Comparison of ENCODE assay signal across 23 cellular contexts in the genomic region with DNA sequence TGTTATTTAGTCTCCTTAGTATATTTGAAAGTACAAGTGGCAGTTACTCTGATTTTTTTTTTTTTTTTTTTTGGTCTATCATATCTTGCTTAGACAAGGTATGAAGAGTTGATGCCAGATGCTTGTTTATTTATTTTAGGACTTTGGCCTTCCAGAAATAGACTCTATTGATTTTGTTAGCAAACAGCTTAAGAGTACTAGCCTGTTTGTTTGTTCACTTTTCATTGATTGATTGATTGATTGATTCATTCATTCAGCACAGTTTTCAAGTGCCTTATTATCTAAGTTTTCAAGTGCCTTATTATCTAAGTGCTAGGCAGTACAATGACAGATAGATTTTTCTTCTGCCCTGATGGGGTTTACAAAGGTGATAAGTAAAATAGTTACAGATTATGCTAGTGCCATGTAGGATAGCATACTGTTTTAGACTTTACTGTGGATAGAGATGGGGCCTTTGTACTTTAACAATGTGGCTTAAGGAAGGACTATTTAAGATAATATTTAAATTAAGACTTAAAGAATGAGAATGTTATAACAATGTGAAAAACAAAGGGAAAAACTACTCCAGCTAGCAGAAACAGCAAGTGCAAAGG. TPM values are rescaled to one million over a fixed set of nuclear protein-coding genes. Genes with fewer than 3 reads are reported as not detected.
DNase-seq lines count a peak whose midpoint lies in the region; ATAC-seq and TF ChIP-seq lines count a peak whose summit lies in the region.
"Had no signal": no experiment of that assay in that cellular context is flagged by ENCODE, and none has a peak within 500 bp of the region (broad histone marks: within the 10 kb centered on the region; RNA-seq: fewer than 3 reads in every experiment).

No MANE protein-coding gene starts in this region.

- TF ChIP-seq POLR2A in suprapubic skin (IDR thresholded peaks at IDR 0.05) = no peak

- TF ChIP-seq CTCF in 22Rv1 (IDR thresholded peaks at IDR 0.05) = no peak
- no peak for TF ChIP-seq CTCF in liver (IDR thresholded peaks at IDR 0.05; ENCODE audit: low read depth, low read length, missing input control)
- no peak for TF ChIP-seq CTCF in suprapubic skin (IDR thresholded peaks at IDR 0.05)

- peak overlapping the region; percentile 42 for H3K27ac ChIP-seq in 22Rv1
- no peak overlapping the region for H3K27ac ChIP-seq in liver (ENCODE audit: low read depth in 1 of 2, low read length in 2 of 2)
- H3K27ac ChIP-seq in suprapubic skin = no peak overlapping the region
- H3K27ac ChIP-seq: A549, SJCRH30 had no signal

- no peaks in the 10 kb centered on the region for H3K9me3 ChIP-seq in liver (ENCODE audit: control insufficient read depth in 4 of 4, low read length in 3 of 4)
- no peaks in the 10 kb centered on the region for H3K9me3 ChIP-seq in suprapubic skin
- H3K9me3 ChIP-seq: A549, SJCRH30 had no signal

- no peaks in the 10 kb centered on the region for H3K27me3 Mint-ChIP-seq in activated T-cell treated with anti-CD3 and anti-CD28 coated beads, Interleukin-2, amount 50 U/mL, for 72 hours (ENCODE audit: low read depth)
- H3K27me3 Mint-ChIP-seq: B cell, IgD-negative memory B cell, T-cell had no signal

- no peak overlapping the region for H3K9ac ChIP-seq in liver (ENCODE audit: low read depth in 1 of 2, low read length in 2 of 2)

- no peak overlapping the region for H3K4me3 ChIP-seq in liver (ENCODE audit: low read depth in 1 of 3, low read length in 3 of 3)
- H3K4me3 ChIP-seq in suprapubic skin = no peak overlapping the region
- H3K4me3 ChIP-seq: A549, SJCRH30 had no signal

- no peak overlapping the region for H3K27ac Mint-ChIP-seq in activated T-cell treated with anti-CD3 and anti-CD28 coated beads, Interleukin-2, amount 50 U/mL, for 72 hours
- H3K27ac Mint-ChIP-seq: B cell, CD14-positive monocyte, H9, IgD-negative memory B cell, T-cell had no signal

- no peak overlapping the region for H3K4me3 Mint-ChIP-seq in activated T-cell treated with anti-CD3 and anti-CD28 coated beads, Interleukin-2, amount 50 U/mL, for 72 hours
- H3K4me3 Mint-ChIP-seq: B cell, CD14-positive monocyte, H9, IgD-negative memory B cell, T-cell had no signal

- peaks cover 0 to 4% of the 10 kb centered on the region in 2 donors for H3K36me3 Mint-ChIP-seq in activated T-cell treated with anti-CD3 and anti-CD28 coated beads, Interleukin-2, amount 50 U/mL, for 72 hours (ENCODE audit: insufficient read depth in 2 of 2)
- H3K36me3 Mint-ChIP-seq: IgD-negative memory B cell had no signal

- peak; percentile 15 for DNase-seq in HuH-7 (ENCODE audit: low spot score)
- DNase-seq in NCI-H510A (lab: John Stamatoyannopoulos, UW) = peak; percentile 14
- no peak for DNase-seq in suprapubic skin (ENCODE audit: low spot score in 2 of 2)
- DNase-seq in activated T-cell treated with anti-CD3 and anti-CD28 coated beads, Interleukin-2, amount 50 U/mL, for 72 hours = no peak
- no peak for DNase-seq in COLO668 (lab: John Stamatoyannopoulos, UW; ENCODE audit: unreplicated experiment)
- DNase-seq: DMS53, GF-D8, H9, MV-4-11, NCI-H1105 treated with DMSO at 0.1 percent for 48 hours, NCI-H1694 treated with DMSO at 0.1 percent for 48 hours, NCI-H2081 treated with DMSO at 0.1 percent for 48 hours, NCI-H524, NCI-H82, OCI-M1, SJCRH30, T-cell had no signal

- TF ChIP-seq RAD21 in liver (IDR thresholded peaks at IDR 0.05) = peak in 1 of 2 donors; percentile 30

- no peak for TF ChIP-seq EP300 in suprapubic skin (IDR thresholded peaks at IDR 0.05)

- H3K27me3 ChIP-seq in liver (ENCODE audit: control insufficient read depth in 4 of 4, insufficient read depth in 4 of 4, low read length in 3 of 4) (no peaks in the 10 kb centered on the region), suprapubic skin (no peaks in the 10 kb centered on the region)
- H3K27me3 ChIP-seq: SJCRH30 had no signal

- H3K4me1 ChIP-seq in liver (ENCODE audit: control insufficient read depth in 4 of 4, insufficient read depth in 4 of 4, low read length in 3 of 4) (peaks cover 4 to 23% (median 13%) of the 10 kb centered on the region in 4 donors), suprapubic skin (no peaks in the 10 kb centered on the region)
- H3K4me1 ChIP-seq: A549, SJCRH30 had no signal

- no peaks in the 10 kb centered on the region for H3K9me3 Mint-ChIP-seq in activated T-cell treated with anti-CD3 and anti-CD28 coated beads, Interleukin-2, amount 50 U/mL, for 72 hours
- H3K9me3 Mint-ChIP-seq: CD14-positive monocyte, H9, IgD-negative memory B cell, T-cell had no signal

- peaks cover 0 to 7% (median 4%) of the 10 kb centered on the region in 4 donors for H3K36me3 ChIP-seq in liver (ENCODE audit: control insufficient read depth in 4 of 4, insufficient read depth in 3 of 4, low read depth in 1 of 4, low read length in 3 of 4)
- H3K36me3 ChIP-seq in suprapubic skin = peaks cover 35% of the 10 kb centered on the region

- no peak for ATAC-seq in activated T-cell treated with anti-CD3 and anti-CD28 coated beads, Interleukin-2, amount 50 U/mL, for 72 hours (replicated peaks in 1 of 2)
- ATAC-seq: A549, T-cell had no signal

- H3K4me1 Mint-ChIP-seq in activated T-cell treated with anti-CD3 and anti-CD28 coated beads, Interleukin-2, amount 50 U/mL, for 72 hours (ENCODE audit: low read depth) = peaks cover 6% of the 10 kb centered on the region
- H3K4me1 Mint-ChIP-seq: B cell had no signal

TF ChIP-seq in liver, 16 proteins besides CTCF, POLR2A, EP300 and RAD21 (continues in another document):
- TF ChIP-seq, protein P1, sequence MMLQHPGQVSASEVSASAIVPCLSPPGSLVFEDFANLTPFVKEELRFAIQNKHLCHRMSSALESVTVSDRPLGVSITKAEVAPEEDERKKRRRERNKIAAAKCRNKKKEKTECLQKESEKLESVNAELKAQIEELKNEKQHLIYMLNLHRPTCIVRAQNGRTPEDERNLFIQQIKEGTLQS (IDR thresholded peaks at IDR 0.05) = peak; percentile 38
- TF ChIP-seq, protein P2, sequence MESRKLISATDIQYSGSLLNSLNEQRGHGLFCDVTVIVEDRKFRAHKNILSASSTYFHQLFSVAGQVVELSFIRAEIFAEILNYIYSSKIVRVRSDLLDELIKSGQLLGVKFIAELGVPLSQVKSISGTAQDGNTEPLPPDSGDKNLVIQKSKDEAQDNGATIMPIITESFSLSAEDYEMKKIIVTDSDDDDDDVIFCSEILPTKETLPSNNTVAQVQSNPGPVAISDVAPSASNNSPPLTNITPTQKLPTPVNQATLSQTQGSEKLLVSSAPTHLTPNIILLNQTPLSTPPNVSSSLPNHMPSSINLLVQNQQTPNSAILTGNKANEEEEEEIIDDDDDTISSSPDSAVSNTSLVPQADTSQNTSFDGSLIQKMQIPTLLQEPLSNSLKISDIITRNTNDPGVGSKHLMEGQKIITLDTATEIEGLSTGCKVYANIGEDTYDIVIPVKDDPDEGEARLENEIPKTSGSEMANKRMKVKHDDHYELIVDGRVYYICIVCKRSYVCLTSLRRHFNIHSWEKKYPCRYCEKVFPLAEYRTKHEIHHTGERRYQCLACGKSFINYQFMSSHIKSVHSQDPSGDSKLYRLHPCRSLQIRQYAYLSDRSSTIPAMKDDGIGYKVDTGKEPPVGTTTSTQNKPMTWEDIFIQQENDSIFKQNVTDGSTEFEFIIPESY (IDR thresholded peaks at IDR 0.05) = no peak
- TF ChIP-seq HNF4A (conservative IDR thresholded peaks at IDR 0.05) = peak; percentile 87 to 95
- TF ChIP-seq JUND (IDR thresholded peaks at IDR 0.05) = peak; percentile 51 to 77
- TF ChIP-seq NR2F2 (IDR thresholded peaks at IDR 0.05) = no peak
- TF ChIP-seq TAF1 (conservative IDR thresholded peaks at IDR 0.05) = no peak
- TF ChIP-seq, protein P3, sequence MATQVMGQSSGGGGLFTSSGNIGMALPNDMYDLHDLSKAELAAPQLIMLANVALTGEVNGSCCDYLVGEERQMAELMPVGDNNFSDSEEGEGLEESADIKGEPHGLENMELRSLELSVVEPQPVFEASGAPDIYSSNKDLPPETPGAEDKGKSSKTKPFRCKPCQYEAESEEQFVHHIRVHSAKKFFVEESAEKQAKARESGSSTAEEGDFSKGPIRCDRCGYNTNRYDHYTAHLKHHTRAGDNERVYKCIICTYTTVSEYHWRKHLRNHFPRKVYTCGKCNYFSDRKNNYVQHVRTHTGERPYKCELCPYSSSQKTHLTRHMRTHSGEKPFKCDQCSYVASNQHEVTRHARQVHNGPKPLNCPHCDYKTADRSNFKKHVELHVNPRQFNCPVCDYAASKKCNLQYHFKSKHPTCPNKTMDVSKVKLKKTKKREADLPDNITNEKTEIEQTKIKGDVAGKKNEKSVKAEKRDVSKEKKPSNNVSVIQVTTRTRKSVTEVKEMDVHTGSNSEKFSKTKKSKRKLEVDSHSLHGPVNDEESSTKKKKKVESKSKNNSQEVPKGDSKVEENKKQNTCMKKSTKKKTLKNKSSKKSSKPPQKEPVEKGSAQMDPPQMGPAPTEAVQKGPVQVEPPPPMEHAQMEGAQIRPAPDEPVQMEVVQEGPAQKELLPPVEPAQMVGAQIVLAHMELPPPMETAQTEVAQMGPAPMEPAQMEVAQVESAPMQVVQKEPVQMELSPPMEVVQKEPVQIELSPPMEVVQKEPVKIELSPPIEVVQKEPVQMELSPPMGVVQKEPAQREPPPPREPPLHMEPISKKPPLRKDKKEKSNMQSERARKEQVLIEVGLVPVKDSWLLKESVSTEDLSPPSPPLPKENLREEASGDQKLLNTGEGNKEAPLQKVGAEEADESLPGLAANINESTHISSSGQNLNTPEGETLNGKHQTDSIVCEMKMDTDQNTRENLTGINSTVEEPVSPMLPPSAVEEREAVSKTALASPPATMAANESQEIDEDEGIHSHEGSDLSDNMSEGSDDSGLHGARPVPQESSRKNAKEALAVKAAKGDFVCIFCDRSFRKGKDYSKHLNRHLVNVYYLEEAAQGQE (IDR thresholded peaks at IDR 0.05) = no peak
- peak; percentile 74 for TF ChIP-seq SP1 (IDR thresholded peaks at IDR 0.05)
- TF ChIP-seq FOXA2 (IDR thresholded peaks at IDR 0.05) = peak; percentile 85
- TF ChIP-seq, protein P4, sequence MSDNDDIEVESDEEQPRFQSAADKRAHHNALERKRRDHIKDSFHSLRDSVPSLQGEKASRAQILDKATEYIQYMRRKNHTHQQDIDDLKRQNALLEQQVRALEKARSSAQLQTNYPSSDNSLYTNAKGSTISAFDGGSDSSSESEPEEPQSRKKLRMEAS (IDR thresholded peaks at IDR 0.05) = no peak
- TF ChIP-seq YY1 (IDR thresholded peaks at IDR 0.05) = no peak
- TF ChIP-seq HNF4G (IDR thresholded peaks at IDR 0.05) = peak; percentile 87

RNA-seq across cellular contexts. Expression of a gene that starts 50.5 kb away (rescaled TPM):
- total RNA-seq in liver = 10 to 100 TPM; 14.9 to 17.8 TPM
- 10 to 100 TPM in 1 of 2 donors, 1 to 10 TPM in 1; 3.2 to 10.3 TPM for polyA plus RNA-seq in liver
- 10 to 100 TPM in 3 of 4 donors, 1 to 10 TPM in 1; 7.9 to 35.3 (median 16.0) TPM for total RNA-seq in suprapubic skin
- 10 to 100 TPM; 45.6 to 51.7 TPM for total RNA-seq in activated T-cell treated with anti-CD3 and anti-CD28 coated beads, Interleukin-2, amount 50 U/mL, for 72 hours

RNA-seq across cellular contexts. Expression of a gene that starts 50.6 kb away (rescaled TPM):
- 100 to 1,000 TPM in 1 of 2 donors, 10 to 100 TPM in 1; 89.8 to 121 TPM for total RNA-seq in liver
- 10 to 100 TPM; 72.9 to 81.6 TPM for polyA plus RNA-seq in liver
- total RNA-seq in suprapubic skin = 10 to 100 TPM; 37.7 to 62.3 (median 40.2) TPM
- 10 to 100 TPM; 50.2 to 65.3 TPM for total RNA-seq in activated T-cell treated with anti-CD3 and anti-CD28 coated beads, Interleukin-2, amount 50 U/mL, for 72 hours

RNA-seq across cellular contexts. Expression of a gene that starts 50.9 kb away (rescaled TPM):
- 1 to 10 TPM; 8.3 to 8.5 TPM for total RNA-seq in liver
- polyA plus RNA-seq in liver = 1 to 10 TPM; 2.7 to 6.1 TPM
- 10 to 100 TPM in 1 of 4 donors, 1 to 10 TPM in 3; 2.7 to 15.9 (median 4.0) TPM for total RNA-seq in suprapubic skin
- total RNA-seq in activated T-cell treated with anti-CD3 and anti-CD28 coated beads, Interleukin-2, amount 50 U/mL, for 72 hours = 10 to 100 TPM; 27.0 to 30.1 TPM

Comparison
In these comparisons a context has a peak if more than half of its experiments do, and no peak if none do; other contexts are left out.
1. DNase-seq: peak in HuH-7 (single experiment) and NCI-H510A (single experiment); none in suprapubic skin (0 of 2), activated T-cell treated with anti-CD3 and anti-CD28 coated beads, Interleukin-2, amount 50 U/mL, for 72 hours (0 of 2) and COLO668 (single experiment).